In the genomic region with DNA sequence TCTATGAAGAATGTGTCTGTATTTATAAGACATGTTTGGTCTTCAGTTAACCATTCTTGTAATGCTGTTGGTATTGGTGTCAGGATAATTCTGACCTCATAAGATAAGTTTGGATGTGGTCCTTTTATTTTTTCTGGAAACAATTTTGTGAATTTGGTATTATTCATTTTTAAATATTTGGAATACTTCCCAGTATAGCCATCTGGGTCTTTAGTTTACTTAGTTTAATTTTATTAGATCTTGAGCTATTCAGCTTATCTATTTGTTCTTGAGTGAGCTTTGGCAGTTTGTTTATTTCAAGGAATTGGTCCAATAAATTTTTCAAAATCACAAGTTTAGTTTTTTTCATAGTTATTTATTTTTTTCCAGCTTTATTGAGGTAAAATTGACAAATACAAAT, we compare ENCODE assay signal across 20 cellular contexts.
"Had no signal": no experiment of that assay in that cellular context is flagged by ENCODE, and none has a peak within 500 bp of the region (broad histone marks: within the 10 kb centered on the region; RNA-seq: fewer than 3 reads in every experiment).

No MANE protein-coding gene starts in this region.

- ATAC-seq: effector memory CD8-positive, alpha-beta T cell; esophagus mucosa; foreskin keratinocyte; gastroesophageal sphincter; heart left ventricle; left cardiac atrium; left lung; left ventricle myocardium superior; lower lobe of right lung; mucosa of descending colon had no signal

- H2AFZ ChIP-seq: hepatocyte had no signal

- H3K27ac ChIP-seq: colonic mucosa, epithelial cell of prostate, esophagus squamous epithelium, foreskin keratinocyte, gastroesophageal sphincter, heart left ventricle, hepatocyte, left lung, lower lobe of right lung had no signal

- H3K27me3 ChIP-seq: colonic mucosa, esophagus squamous epithelium, foreskin keratinocyte, gastroesophageal sphincter, heart left ventricle, hepatocyte, left lung had no signal

- H3K36me3 ChIP-seq: colonic mucosa, esophagus squamous epithelium, gastroesophageal sphincter, heart left ventricle, left lung, lower lobe of right lung had no signal

- H3K4me2 ChIP-seq: hepatocyte had no signal

- H3K4me3 ChIP-seq: colonic mucosa, esophagus squamous epithelium, gastroesophageal sphincter, heart left ventricle, hepatocyte, left lung, lower lobe of right lung, mucosa of descending colon had no signal

- H3K4me1 ChIP-seq: colonic mucosa, esophagus squamous epithelium, foreskin keratinocyte, gastroesophageal sphincter, heart left ventricle, left lung, lower lobe of right lung had no signal

- H3K79me2 ChIP-seq: hepatocyte had no signal

- DNase-seq: colonic mucosa; cortex of kidney; effector CD8-positive, alpha-beta T cell; effector memory CD8-positive, alpha-beta T cell; endodermal cell; erythroblast; esophagus squamous epithelium; foreskin keratinocyte; heart left ventricle; left cardiac atrium; left lung; left ventricle myocardium superior; lower lobe of right lung; mesenchymal stem cell; mucosa of descending colon; naive B cell had no signal

- H3K9me3 ChIP-seq: colonic mucosa had no signal
